8 cellular contexts compared by ENCODE assay signal in the genomic region with DNA sequence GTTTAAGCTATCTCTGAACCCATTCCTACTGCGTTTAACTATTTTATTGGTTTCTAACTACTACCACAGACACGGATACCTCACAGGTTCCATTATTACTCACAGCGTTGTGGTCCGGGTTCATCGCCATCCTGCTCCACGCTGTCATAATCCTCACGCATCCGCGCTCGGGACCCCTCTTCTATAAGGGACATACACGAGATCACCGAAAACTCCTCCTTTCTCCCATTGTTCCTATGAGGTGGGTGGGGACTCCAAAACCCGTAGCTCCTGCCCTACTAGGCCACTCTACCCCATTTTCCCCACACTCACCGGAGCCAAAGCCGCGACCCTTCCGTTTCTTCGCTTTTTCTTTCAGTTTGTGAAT. TPM values are rescaled to one million over a fixed set of nuclear protein-coding genes. Genes with fewer than 3 reads are reported as not detected.
A peak's percentile ranks its signal among the peaks of the same experiment; 100 is the strongest.
DNase-seq lines count a peak whose midpoint lies in the region; TF ChIP-seq lines count a peak whose summit lies in the region.

No MANE protein-coding gene starts in this region.

- peak overlapping the region; percentile 94 for H3K9ac ChIP-seq in SU-DHL-6 (ENCODE audit: low read length)

- 2 to 4% methylated on average over 18 of the region's 18 CpGs for whole genome bisulfite sequencing in sigmoid colon, 2 donors

- H3K4me1 ChIP-seq in sigmoid colon: peaks cover 0 to 20% (median 19%) of the 10 kb centered on the region in 4 donors

- in situ Hi-C loops in GM13977 (cut with MboI; ENCODE audit: low pct_unique_long_range_greater_than_20kb, low sequenced_read_pairs, unreplicated experiment): no loop called here

- H3F3A ChIP-seq in SU-DHL-6 (ENCODE audit: insufficient read depth): peaks cover 50% of the 10 kb centered on the region

- no peak for TF ChIP-seq POLR2A in sigmoid colon (IDR thresholded peaks at IDR 0.05)

- no peak for TF ChIP-seq EP300 in sigmoid colon (IDR thresholded peaks at IDR 0.05)

- H4K20me1 ChIP-seq in SU-DHL-6 (ENCODE audit: low read depth, low read length): no peaks in the 10 kb centered on the region

- H3K79me2 ChIP-seq in SU-DHL-6 (ENCODE audit: insufficient read depth, low read length): peaks cover 14% of the 10 kb centered on the region

- H3K4me3 ChIP-seq in SU-DHL-6 (ENCODE audit: insufficient read depth, low read length, poor library complexity, severe bottlenecking): peak overlapping the region; percentile 89
- H3K4me3 ChIP-seq in epithelial cell of esophagus (ENCODE audit: low read length): peak overlapping the region; percentile 91
- peak overlapping the region; percentile 58 to 70 (median 66) for H3K4me3 ChIP-seq in sigmoid colon

- no peaks in the 10 kb centered on the region for H3K9me2 ChIP-seq in SU-DHL-6 (replicated peaks; ENCODE audit: insufficient read depth, low read length)

- intact Hi-C loops in sigmoid colon (cut with DNase I): loop anchor here (2.0 kb wide), 1 partner anchor 34 kb away; no protein-coding TSS in a partner anchor

- DNase-seq in NCI-H2081 (lab: John Stamatoyannopoulos, UW) (peak; percentile 35 to 48), NCI-H2081 treated with DMSO at 0.1 percent for 48 hours (lab: John Stamatoyannopoulos, UW) (no peak), epithelial cell of esophagus (ENCODE audit: low read depth) (no peak), sigmoid colon (no peak), GM13977 (ENCODE audit: low spot score) (no peak), occipital lobe (lab: John Stamatoyannopoulos, UW) (no peak), DMS153 treated with DMSO at 0.1 percent for 48 hours (lab: John Stamatoyannopoulos, UW; ENCODE audit: unreplicated experiment) (no peak)

- H3K27me3 ChIP-seq in SU-DHL-6 (ENCODE audit: low read length) (no peaks in the 10 kb centered on the region), sigmoid colon (no peaks in the 10 kb centered on the region)

- H3K9me3 ChIP-seq in SU-DHL-6 (ENCODE audit: insufficient read depth, low read length) (no peaks in the 10 kb centered on the region), sigmoid colon (no peaks in the 10 kb centered on the region)

- H3K27ac ChIP-seq in SU-DHL-6 (ENCODE audit: low read depth, low read length): peak overlapping the region; percentile 93
- H3K27ac ChIP-seq in sigmoid colon: peak overlapping the region; percentile 90 to 93 (median 92)

- H2AFZ ChIP-seq in SU-DHL-6 (ENCODE audit: low read depth, low read length, severe bottlenecking): no peak overlapping the region

- TF ChIP-seq CTCF in SU-DHL-6 (IDR thresholded peaks at IDR 0.05; ENCODE audit: insufficient read depth, low read length, poor library complexity, severe bottlenecking) (no peak), epithelial cell of esophagus (IDR thresholded peaks at IDR 0.05; ENCODE audit: insufficient read depth, low read depth, low read length, missing control alignments) (no peak), sigmoid colon (IDR thresholded peaks at IDR 0.05) (no peak), GM13977 (IDR thresholded peaks at IDR 0.05; ENCODE audit: extremely low read depth, insufficient read depth, missing control alignments) (no peak)

- H3K36me3 ChIP-seq in SU-DHL-6 (ENCODE audit: low read length): peaks cover 9% of the 10 kb centered on the region
- H3K36me3 ChIP-seq in sigmoid colon: peaks cover 0 to 36% (median 0%) of the 10 kb centered on the region in 4 donors

- H3K4me2 ChIP-seq in SU-DHL-6 (ENCODE audit: low read depth, low read length, poor library complexity, severe bottlenecking): peak overlapping the region; percentile 88

RNA-seq across cellular contexts. Expression of a gene that starts 0.6 kb away (rescaled TPM):
- total RNA-seq in sigmoid colon (100 to 1,000 TPM in 1 of 4 donors, 10 to 100 TPM in 3; 77.8 to 102 (median 96.8) TPM), occipital lobe (81.6 TPM)
- 100 to 1,000 TPM in 2 of 3 donors, 10 to 100 TPM in 1; 87.1 to 138 (median 101) TPM for polyA plus RNA-seq in sigmoid colon

RNA-seq across cellular contexts. Expression of a gene that starts 8.2 kb away (rescaled TPM):
- 10 to 100 TPM; 20.2 to 22.5 (median 20.6) TPM for total RNA-seq in sigmoid colon
- 10 to 100 TPM; 28.6 to 41.8 (median 33.6) TPM for polyA plus RNA-seq in sigmoid colon
- total RNA-seq in occipital lobe: 30.9 TPM

RNA-seq across cellular contexts. Expression of a gene that starts 16.8 kb away (rescaled TPM):
- 1 to 10 TPM; 2.5 to 7.4 (median 3.0) TPM for total RNA-seq in sigmoid colon
- polyA plus RNA-seq in sigmoid colon: 1 to 10 TPM in 1 of 3 donors, under 1 TPM in 1, not detected in 1; 0.23 to 1.1 TPM
- 1.4 TPM for total RNA-seq in occipital lobe

RNA-seq across cellular contexts. Expression of a gene that starts 31.1 kb away (rescaled TPM):
- total RNA-seq in sigmoid colon (10 to 100 TPM; 26.9 to 42.5 (median 36.0) TPM), occipital lobe (22.1 TPM)
- polyA plus RNA-seq in sigmoid colon: 1 to 10 TPM; 1.4 to 8.7 (median 3.0) TPM

RNA-seq across cellular contexts. Expression of a gene that starts 37.7 kb away (rescaled TPM):
- total RNA-seq in sigmoid colon (1 to 10 TPM in 2 of 4 donors, under 1 TPM in 2; 0.33 to 1.9 (median 1.0) TPM), occipital lobe (2.2 TPM)
- under 1 TPM in 1 of 3 donors, not detected in 2; 0.41 TPM for polyA plus RNA-seq in sigmoid colon

Comparison
In these comparisons a context has a peak if more than half of its experiments do, and no peak if none do; other contexts are left out.
1. DNase-seq: peak in NCI-H2081 (2 of 2); none in NCI-H2081 treated with DMSO at 0.1 percent for 48 hours (single experiment), epithelial cell of esophagus (single experiment), sigmoid colon (single experiment), GM13977 (single experiment), occipital lobe (single experiment) and DMS153 treated with DMSO at 0.1 percent for 48 hours (single experiment).
2. Peak in every context shown above with its lines, with median percentiles within 50 percentile points of each other: H3K4me3 ChIP-seq.